19 cellular contexts compared by ENCODE assay signal in the genomic region with DNA sequence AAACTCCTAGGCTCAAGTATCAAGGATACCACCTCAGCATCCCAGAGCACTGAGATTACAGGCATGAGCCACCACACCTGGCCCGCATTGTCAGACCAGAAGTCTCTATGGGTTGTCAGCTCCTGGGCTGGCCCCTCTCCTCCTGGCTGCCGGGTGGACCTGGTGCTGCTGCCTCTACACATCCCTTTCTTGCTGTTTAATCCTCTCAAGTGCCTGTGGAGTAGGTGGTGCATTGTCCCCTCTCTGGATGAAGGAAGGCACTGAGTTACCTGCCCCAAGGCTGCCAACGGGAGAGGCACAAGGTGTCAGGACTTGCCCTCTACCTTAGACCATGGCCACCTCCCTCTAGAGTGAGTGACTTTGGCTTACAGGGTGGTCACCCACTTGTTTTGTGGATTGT.
"Had no signal": no experiment of that assay in that cellular context is flagged by ENCODE, and none has a peak within 500 bp of the region (broad histone marks: within the 10 kb centered on the region; RNA-seq: fewer than 3 reads in every experiment).

No MANE protein-coding gene starts in this region.

- ATAC-seq: effector memory CD8-positive, alpha-beta T cell; gastroesophageal sphincter; lower lobe of right lung; stimulated activated naive CD8-positive, alpha-beta T cell treated with anti-CD3 and anti-CD28 coated beads, Interleukin-15, Interleukin-2, amounts not matched to agents 100 U/mL and 50 U/mL, for 24 hours had no signal

- H3K36me3 ChIP-seq: gastroesophageal sphincter, left lung, lower lobe of right lung, suprapubic skin, thyroid gland, uterus had no signal

- H3K9me3 ChIP-seq: thyroid gland had no signal

- H3K4me3 ChIP-seq: esophagus squamous epithelium, gastroesophageal sphincter, left lung, lower lobe of right lung, suprapubic skin, thyroid gland, uterus had no signal

- DNase-seq: effector memory CD8-positive, alpha-beta T cell; esophagus squamous epithelium; foreskin fibroblast; glutamatergic neuron; islet precursor cell; left lung; lower lobe of right lung; midbrain; small intestine; stimulated activated CD4-positive, alpha-beta T cell treated with anti-CD3 and anti-CD28 coated beads, Interleukin-12 subunit alpha, Interleukin-12 subunit beta, amount 100 ng/mL, for 4 hours; stimulated activated naive CD8-positive, alpha-beta T cell treated with anti-CD3 and anti-CD28 coated beads, Interleukin-15, Interleukin-2, amounts not matched to agents 100 U/mL and 50 U/mL, for 24 hours; thyroid gland; uterus had no signal

- H3K27ac Mint-ChIP-seq: dendritic cell treated with granulocyte-macrophage colony-stimulating factor and Interleukin-4, amounts not matched to agents 40 ng/mL and 50 ng/mL, for 4 days; effector memory CD8-positive, alpha-beta T cell; memory B cell; nephron had no signal

- H3K27me3 ChIP-seq: esophagus squamous epithelium, gastroesophageal sphincter, left lung, suprapubic skin, thyroid gland, uterus had no signal

- H3K27ac ChIP-seq: esophagus squamous epithelium, gastroesophageal sphincter, left lung, lower lobe of right lung, suprapubic skin, uterus had no signal

- H3K27me3 Mint-ChIP-seq: dendritic cell treated with granulocyte-macrophage colony-stimulating factor and Interleukin-4, amounts not matched to agents 40 ng/mL and 50 ng/mL, for 4 days; effector memory CD8-positive, alpha-beta T cell; memory B cell; type B pancreatic cell had no signal

- H3K4me3 Mint-ChIP-seq: dendritic cell treated with granulocyte-macrophage colony-stimulating factor and Interleukin-4, amounts not matched to agents 40 ng/mL and 50 ng/mL, for 4 days; effector memory CD8-positive, alpha-beta T cell; memory B cell; nephron; type B pancreatic cell had no signal

- H3K4me1 ChIP-seq: left lung, uterus had no signal
